Comparison of ENCODE assay signal across 8 cellular contexts in the genomic region with DNA sequence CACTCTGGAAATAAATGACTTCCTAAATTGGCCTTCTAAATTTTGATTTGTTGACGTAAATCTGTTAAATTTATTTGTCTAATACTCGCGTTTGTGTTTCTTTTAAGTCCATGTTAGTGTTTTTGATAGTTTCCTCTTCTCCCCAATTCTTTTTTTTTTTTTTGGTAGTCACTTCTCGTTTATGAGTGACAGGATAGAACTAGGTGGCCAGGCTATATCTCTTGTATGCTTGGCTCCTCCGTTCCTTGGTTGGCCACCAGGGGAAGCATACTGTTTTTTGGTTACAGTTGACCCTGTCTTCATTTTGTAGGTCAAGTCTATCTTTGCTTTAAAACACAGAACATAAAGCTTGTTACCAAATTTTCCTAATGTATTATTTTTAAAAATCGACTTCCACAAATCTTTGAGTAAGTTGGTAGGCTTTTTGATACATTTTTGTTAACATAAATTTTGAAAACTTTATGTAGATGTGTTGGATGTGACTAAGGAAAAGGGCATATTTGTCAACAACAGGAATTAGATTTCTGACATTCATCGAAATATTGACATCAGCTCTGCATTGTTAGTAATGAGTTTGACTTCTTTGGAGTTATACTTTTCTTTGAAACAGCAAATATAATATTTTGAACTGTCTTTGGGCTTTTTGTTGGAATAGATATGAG. TPM values are rescaled to one million over a fixed set of nuclear protein-coding genes. Genes with fewer than 3 reads are reported as not detected.
DNase-seq lines count a peak whose midpoint lies in the region; ATAC-seq, FAIRE-seq and TF ChIP-seq lines count a peak whose summit lies in the region.

No MANE protein-coding gene starts in this region.

- no peak for FAIRE-seq in urothelium cell line (lab: Jason Lieb, UNC)

- WGBS in gastroesophageal sphincter (ENCODE audit: low coverage in 1 of 2), 2 donors, result 18 to 37% methylated on average over 5 to 7 of the region's 7 CpGs

- peak overlapping the region; percentile 99 for H3K4me3 ChIP-seq in RWPE2 (ENCODE audit: severe bottlenecking)
- peak overlapping the region in 1 of 2 donors; percentile 90 for H3K4me3 ChIP-seq in gastroesophageal sphincter
- H3K4me3 ChIP-seq in osteoblast (ENCODE audit: insufficient read depth, low read length), result peak overlapping the region; percentile 95

- peaks cover 61% of the 10 kb centered on the region for H3K79me2 ChIP-seq in osteoblast (ENCODE audit: insufficient read depth, low read length)

- no peak for TF ChIP-seq POLR2A in gastroesophageal sphincter (IDR thresholded peaks at IDR 0.05)

- DNase-seq in A172 (ENCODE audit: low spot score) (peak; percentile 31), M059J (ENCODE audit: low read depth) (peak; percentile 63), RWPE2 (ENCODE audit: low spot score) (no peak), osteoblast (ENCODE audit: insufficient read length, low spot score, missing footprints) (peak; percentile 93), urothelium cell line (ENCODE audit: low spot score) (peak; percentile 61)
- DNase-seq in activated gamma-delta T cell treated with anti-CD3 and anti-CD28 coated beads, Interleukin-2, amount 50 U/mL, for 16 hours (ENCODE audit: low read depth), result peak; percentile 38

- H4K20me1 ChIP-seq in osteoblast (ENCODE audit: insufficient read depth, low read length), result peaks cover 34% of the 10 kb centered on the region

- H3K9me3 ChIP-seq in RWPE2 (ENCODE audit: severe bottlenecking), result no peaks in the 10 kb centered on the region
- H3K9me3 ChIP-seq in gastroesophageal sphincter, result no peaks in the 10 kb centered on the region
- no peaks in the 10 kb centered on the region for H3K9me3 ChIP-seq in osteoblast (ENCODE audit: low read depth, low read length)

- no peak overlapping the region for H2AFZ ChIP-seq in osteoblast (ENCODE audit: low read length)

- peak; percentile 25 for ATAC-seq in GM18502 (IDR thresholded peaks at IDR 0.05; ENCODE audit: poor library complexity, unreplicated experiment)
- peak; percentile 35; the same call in 2 of the 3 replicates for ATAC-seq in RWPE2 (ENCODE audit: low read depth)
- ATAC-seq in gastroesophageal sphincter, result no peak

- peak overlapping the region; percentile 97 for H3K4me2 ChIP-seq in osteoblast (ENCODE audit: insufficient read depth, low read length)

- peak; percentile 97 for TF ChIP-seq CTCF in RWPE2 (IDR thresholded peaks at IDR 0.05; ENCODE audit: poor library complexity, severe bottlenecking)
- TF ChIP-seq CTCF in gastroesophageal sphincter (IDR thresholded peaks at IDR 0.05), result peak; percentile 73 to 85 (median 74)
- TF ChIP-seq CTCF in osteoblast (IDR thresholded peaks at IDR 0.05; ENCODE audit: extremely low read depth, low read depth, low read length), result peak; percentile 87

- H3K27ac ChIP-seq in RWPE2 (ENCODE audit: poor library complexity, severe bottlenecking) (peak overlapping the region; percentile 92), gastroesophageal sphincter (peak overlapping the region in 3 of 4 donors; percentile 95 to 100 (median 98)), osteoblast (ENCODE audit: low read depth, low read length) (no peak overlapping the region)

- H3K36me3 ChIP-seq in RWPE2 (ENCODE audit: low read depth) (peaks cover 38% of the 10 kb centered on the region), gastroesophageal sphincter (no peaks in the 10 kb centered on the region), osteoblast (ENCODE audit: insufficient read depth, low read length) (no peaks in the 10 kb centered on the region)

- peaks cover 13% of the 10 kb centered on the region for H3K4me1 ChIP-seq in RWPE2 (ENCODE audit: insufficient read depth, poor library complexity, severe bottlenecking)
- H3K4me1 ChIP-seq in gastroesophageal sphincter, result peaks cover 0 to 48% (median 5%) of the 10 kb centered on the region in 3 donors
- H3K4me1 ChIP-seq in osteoblast (ENCODE audit: insufficient read depth, low read length), result peaks cover 22% of the 10 kb centered on the region

- H3K27me3 ChIP-seq in RWPE2 (ENCODE audit: insufficient read depth, poor library complexity, severe bottlenecking), result no peaks in the 10 kb centered on the region
- no peaks in the 10 kb centered on the region for H3K27me3 ChIP-seq in gastroesophageal sphincter
- H3K27me3 ChIP-seq in osteoblast (ENCODE audit: insufficient read depth, low read length), result no peaks in the 10 kb centered on the region

- no peak for TF ChIP-seq EP300 in gastroesophageal sphincter (IDR thresholded peaks at IDR 0.05)

RNA-seq across cellular contexts. Expression of a gene that starts 2.2 kb away (rescaled TPM):
- total RNA-seq in A172 (2014; rRNA removed; shearing (Covaris generic)), result 11.1 and 11.4 TPM in 2 replicates
- total RNA-seq in M059J (2014; rRNA removed; shearing (Covaris generic)), result 9.6 and 15.1 TPM in 2 replicates
- total RNA-seq in gastroesophageal sphincter (10 to 100 TPM; 11.6 to 15.6 (median 14.0) TPM), osteoblast (11.6 and 13.3 TPM in 2 replicates)
